Comparison of ENCODE assay signal across 8 cellular contexts in the genomic region with DNA sequence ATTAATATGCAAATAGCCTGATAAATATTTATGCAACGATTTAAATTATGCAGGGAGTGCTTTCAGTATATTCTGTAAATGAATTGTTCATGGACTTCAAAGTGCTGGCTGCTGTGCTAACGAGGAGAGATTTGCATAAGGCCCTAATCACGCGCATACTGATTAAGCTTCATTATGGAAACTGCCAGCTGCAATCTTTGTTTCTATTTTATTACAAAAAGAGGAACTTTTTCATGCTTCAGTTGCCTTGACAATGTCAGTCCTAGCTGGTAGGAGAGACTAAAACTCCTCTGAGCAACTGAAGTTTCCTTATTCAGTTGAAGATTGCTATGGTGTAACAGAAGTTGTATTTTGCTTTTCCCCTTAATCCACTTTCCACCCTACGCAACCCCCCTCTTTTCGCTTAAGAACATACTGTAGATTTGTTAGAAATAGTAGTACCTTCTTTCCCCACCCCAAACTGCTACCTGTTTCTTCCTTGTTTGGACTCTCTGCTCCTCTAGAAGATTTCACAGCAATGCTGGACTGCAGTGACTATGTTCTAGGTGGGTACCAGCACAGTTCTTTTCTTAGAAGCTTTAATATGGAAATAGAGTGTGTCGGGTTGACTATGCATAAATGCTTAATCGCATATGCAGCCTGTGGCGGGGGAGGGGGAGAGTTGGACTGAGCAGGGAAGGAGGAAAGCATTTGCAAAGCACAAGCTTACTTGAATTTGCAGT.
DNase-seq lines count a peak whose midpoint lies in the region; ATAC-seq, FAIRE-seq and TF ChIP-seq lines count a peak whose summit lies in the region.

No MANE protein-coding gene starts in this region.

- POLR2A ChIA-PET in IMR-90 (lab: Charles Lee; ENCODE audit: unreplicated experiment): no interaction called here

- dilution Hi-C loops in IMR-90 (cut with HindIII; ENCODE audit: low sequenced_read_pairs, unreplicated experiment): no loop called here

- no peaks in the 10 kb centered on the region for H3K9me1 ChIP-seq in IMR-90 (ENCODE audit: insufficient read depth, low read length)

- FAIRE-seq in GM12891 (lab: Jason Lieb, UNC) (peak; percentile 96), D721Med (lab: Jason Lieb, UNC) (no peak)

- H3K36me3 ChIP-seq in IMR-90 (ENCODE audit: control insufficient read depth, insufficient read depth, low read length): no peaks in the 10 kb centered on the region
- H3K36me3 ChIP-seq in upper lobe of right lung: peaks cover 4% of the 10 kb centered on the region
- H3K36me3 ChIP-seq in vagina: peaks cover 0 to 10% of the 10 kb centered on the region in 2 donors

- WGBS in IMR-90 (ENCODE audit: extremely low coverage in 2 of 2, insufficient read length in 1 of 2), 2 experiments: 57% methylated on average over 3 of the region's 9 CpGs; no CpG with 5 or more reads in 1 of the 2 experiments

- no peak overlapping the region for H2AK9ac ChIP-seq in IMR-90 (replicated peaks; ENCODE audit: low read depth, low read length, poor library complexity)

- no peak overlapping the region for H3K4me3 Mint-ChIP-seq in activated naive CD4-positive, alpha-beta T cell treated with anti-CD3 and anti-CD28 coated beads, Interleukin-2, amount 10 ng/mL, durations not matched to agents 7 days and 5 days

- H4K8ac ChIP-seq in IMR-90 (ENCODE audit: low read depth in 2 of 2, low read length in 2 of 2): no peak overlapping the region

- CTCF ChIA-PET in IMR-90 (lab: Yijun Ruan, JAX): no interaction called here
- CTCF ChIA-PET in activated naive CD4-positive, alpha-beta T cell treated with anti-CD3 and anti-CD28 coated beads, Interleukin-2, amount 10 ng/mL, durations not matched to agents 7 days and 5 days (lab: Charles Lee): no interaction called here

- no peak overlapping the region for H2AK5ac ChIP-seq in IMR-90 (ENCODE audit: low read depth, low read length)

- H3K27me3 ChIP-seq in IMR-90 (ENCODE audit: control insufficient read depth, insufficient read depth, low read length) (no peaks in the 10 kb centered on the region), upper lobe of right lung (no peaks in the 10 kb centered on the region), vagina (no peaks in the 10 kb centered on the region)

- no peak overlapping the region for H4K91ac ChIP-seq in IMR-90 (ENCODE audit: insufficient read depth, low read depth, low read length)

- no peaks in the 10 kb centered on the region for H4K20me1 ChIP-seq in IMR-90 (ENCODE audit: insufficient read depth, low read length)

- H3K23ac ChIP-seq in IMR-90 (ENCODE audit: low read depth, low read length): no peak overlapping the region

- TF ChIP-seq POLR2A in GM12891 (IDR thresholded peaks at IDR 0.05; ENCODE audit: low read depth, low read length): no peak; the same call in 1 of the 2 replicates
- TF ChIP-seq POLR2A in IMR-90 (IDR thresholded peaks at IDR 0.05; ENCODE audit: low read depth, low read length): no peak
- no peak for TF ChIP-seq POLR2A in vagina (IDR thresholded peaks at IDR 0.05)

- H3K4me3 ChIP-seq in IMR-90 (ENCODE audit: insufficient read depth, low read depth, low read length): no peak overlapping the region
- H3K4me3 ChIP-seq in upper lobe of right lung: no peak overlapping the region
- no peak overlapping the region for H3K4me3 ChIP-seq in vagina

- no peak overlapping the region for H2BK20ac ChIP-seq in IMR-90 (ENCODE audit: low read depth, low read length)

- H3K36me3 Mint-ChIP-seq in activated naive CD4-positive, alpha-beta T cell treated with anti-CD3 and anti-CD28 coated beads, Interleukin-2, amount 10 ng/mL, durations not matched to agents 7 days and 5 days: peaks cover 22% of the 10 kb centered on the region

- no peaks in the 10 kb centered on the region; a peak in 1 of 4 replicates for H3K79me1 ChIP-seq in IMR-90 (ENCODE audit: low read depth in 1 of 2, low read length in 2 of 2)

- intact Hi-C loops in IMR-90 (cut with micrococcal nuclease) (no loop called here), upper lobe of right lung (cut with DNase I) (no loop called here), vagina (cut with DNase I) (no loop called here)

- BruUV-seq in IMR-90 (replicated peaks; lab: Mats Ljungman, UMichigan): no TSS peak

- ATAC-seq in GM21619 (IDR thresholded peaks at IDR 0.05; ENCODE audit: unreplicated experiment): peak; percentile 57
- ATAC-seq in IMR-90 (ENCODE audit: low read depth): 0 out of 2 replicates have a peak, but pooled peaks have one; percentile 35
- ATAC-seq in upper lobe of right lung: peak; percentile 50

- no peak overlapping the region for H3K4me2 ChIP-seq in IMR-90 (ENCODE audit: low read depth, low read length)

- H3K9ac ChIP-seq in IMR-90 (ENCODE audit: low read depth, low read length): no peak overlapping the region

- H2BK5ac ChIP-seq in IMR-90 (ENCODE audit: low read depth, low read length, poor library complexity, severe bottlenecking): no peak overlapping the region

- no peak overlapping the region for H3K27ac ChIP-seq in IMR-90 (ENCODE audit: insufficient read depth, low read length)
- peak overlapping the region; percentile 73 for H3K27ac ChIP-seq in cingulate gyrus (ENCODE audit: low read depth, low read length)
- H3K27ac ChIP-seq in upper lobe of right lung: no peak overlapping the region
- H3K27ac ChIP-seq in vagina: no peak overlapping the region

- peaks cover 6% of the 10 kb centered on the region for H3K9me3 Mint-ChIP-seq in activated naive CD4-positive, alpha-beta T cell treated with anti-CD3 and anti-CD28 coated beads, Interleukin-2, amount 10 ng/mL, durations not matched to agents 7 days and 5 days

- no peak overlapping the region for H3K27ac Mint-ChIP-seq in activated naive CD4-positive, alpha-beta T cell treated with anti-CD3 and anti-CD28 coated beads, Interleukin-2, amount 10 ng/mL, durations not matched to agents 7 days and 5 days

- no peak overlapping the region for H3K56ac ChIP-seq in IMR-90 (ENCODE audit: extremely low read depth, insufficient read depth, low read length)

- in situ Hi-C loops in IMR-90 (cut with MboI; ENCODE audit: low sequenced_read_pairs): no loop called here

- TF ChIP-seq CTCF in IMR-90 (conservative IDR thresholded peaks at IDR 0.05; ENCODE audit: low read depth, low read length) (no peak), upper lobe of right lung (IDR thresholded peaks at IDR 0.05) (no peak), vagina (IDR thresholded peaks at IDR 0.05) (no peak), D721Med (IDR thresholded peaks at IDR 0.05; ENCODE audit: insufficient read depth, missing control alignments) (no peak)

- H3K27me3 Mint-ChIP-seq in activated naive CD4-positive, alpha-beta T cell treated with anti-CD3 and anti-CD28 coated beads, Interleukin-2, amount 10 ng/mL, durations not matched to agents 7 days and 5 days: no peaks in the 10 kb centered on the region

- no peak overlapping the region for H4K5ac ChIP-seq in IMR-90 (ENCODE audit: low read depth, low read length)

- no peak overlapping the region for H2AFZ ChIP-seq in IMR-90 (replicated peaks; ENCODE audit: low read length, poor library complexity)

- DNase-seq in GM12891 (ENCODE audit: insufficient read length, low spot score) (no peak), IMR-90 (peak; percentile 0), upper lobe of right lung (no peak), vagina (ENCODE audit: extremely low spot score in 2 of 2) (no peak), D721Med (ENCODE audit: insufficient read length, low spot score) (no peak)
- no peak for DNase-seq in activated naive CD4-positive, alpha-beta T cell treated with anti-CD3 and anti-CD28 coated beads, Interleukin-2, amount 10 ng/mL, durations not matched to agents 7 days and 5 days

- TF ChIP-seq RAD21 in IMR-90 (IDR thresholded peaks at IDR 0.05; ENCODE audit: low read length): no peak

- no peaks in the 10 kb centered on the region for H3K9me3 ChIP-seq in IMR-90 (ENCODE audit: control insufficient read depth, insufficient read depth, low read length)
- H3K9me3 ChIP-seq in upper lobe of right lung: no peaks in the 10 kb centered on the region
- peaks cover 3% of the 10 kb centered on the region for H3K9me3 ChIP-seq in vagina

- no peak overlapping the region for H3K14ac ChIP-seq in IMR-90 (replicated peaks; ENCODE audit: low read depth, low read length)

- H3K4ac ChIP-seq in IMR-90 (ENCODE audit: low read depth, low read length): no peak overlapping the region

- H3K4me1 ChIP-seq in IMR-90 (ENCODE audit: control insufficient read depth, insufficient read depth, low read length) (no peaks in the 10 kb centered on the region), upper lobe of right lung (peaks cover 19% of the 10 kb centered on the region), vagina (no peaks in the 10 kb centered on the region)

- peaks cover 10% of the 10 kb centered on the region for H3K4me1 Mint-ChIP-seq in activated naive CD4-positive, alpha-beta T cell treated with anti-CD3 and anti-CD28 coated beads, Interleukin-2, amount 10 ng/mL, durations not matched to agents 7 days and 5 days

- no peak overlapping the region for H2BK15ac ChIP-seq in IMR-90 (ENCODE audit: low read depth, low read length)

- no peak overlapping the region for H2BK120ac ChIP-seq in IMR-90 (ENCODE audit: low read depth, low read length)

- H3K18ac ChIP-seq in IMR-90 (ENCODE audit: low read depth, low read length): no peak overlapping the region

TF ChIP-seq in GM12891, 5 proteins besides CTCF, POLR2A, EP300 and RAD21:
- no peak for TF ChIP-seq SPI1 (IDR thresholded peaks at IDR 0.05; ENCODE audit: low read depth, low read length)
- no peak for TF ChIP-seq PAX5 (IDR thresholded peaks at IDR 0.05; ENCODE audit: insufficient read depth, low read length, severe bottlenecking)
- peak; percentile 94 for TF ChIP-seq POU2F2 (IDR thresholded peaks at IDR 0.05; ENCODE audit: low read depth, low read length)

TF ChIP-seq in IMR-90, 13 proteins besides CTCF, POLR2A, EP300 and RAD21 (continues in another document):
- no peak for TF ChIP-seq CHD1 (IDR thresholded peaks at IDR 0.05; ENCODE audit: low read depth, low read length)
- TF ChIP-seq NFE2L2 (IDR thresholded peaks at IDR 0.05; ENCODE audit: low read depth, low read length): no peak
- TF ChIP-seq SMC3 (IDR thresholded peaks at IDR 0.05; ENCODE audit: low read depth, low read length): no peak
- TF ChIP-seq, protein P1, sequence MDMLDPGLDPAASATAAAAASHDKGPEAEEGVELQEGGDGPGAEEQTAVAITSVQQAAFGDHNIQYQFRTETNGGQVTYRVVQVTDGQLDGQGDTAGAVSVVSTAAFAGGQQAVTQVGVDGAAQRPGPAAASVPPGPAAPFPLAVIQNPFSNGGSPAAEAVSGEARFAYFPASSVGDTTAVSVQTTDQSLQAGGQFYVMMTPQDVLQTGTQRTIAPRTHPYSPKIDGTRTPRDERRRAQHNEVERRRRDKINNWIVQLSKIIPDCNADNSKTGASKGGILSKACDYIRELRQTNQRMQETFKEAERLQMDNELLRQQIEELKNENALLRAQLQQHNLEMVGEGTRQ (IDR thresholded peaks at IDR 0.05; ENCODE audit: low read depth, low read length): no peak
